1 cellular context compared by ENCODE assay signal in genomic region chr2:144583362-144583692, GRCh38.
TF ChIP-seq lines count a peak whose summit lies in the region.

No MANE protein-coding gene starts in this region.

TF ChIP-seq in K562, 482 proteins besides CTCF, POLR2A, EP300 and RAD21 (continued from another document and continues in another):
- no peak for TF ChIP-seq RREB1 (CRISPR knock-in tag; IDR thresholded peaks at IDR 0.05)
- no peak for TF ChIP-seq SIRT6 (IDR thresholded peaks at IDR 0.05; ENCODE audit: low read depth, low read length)
- no peak for TF ChIP-seq ATF2 (CRISPR knock-in tag; IDR thresholded peaks at IDR 0.05)
- TF ChIP-seq PHF8 (IDR thresholded peaks at IDR 0.05; ENCODE audit: borderline replicate concordance, low read length): 0 out of 2 replicates have a peak, but pooled peaks have one; percentile 11
- TF ChIP-seq TAF1 (IDR thresholded peaks at IDR 0.05; ENCODE audit: control insufficient read depth, extremely low read depth, insufficient read depth, low read length, severe bottlenecking): no peak
- no peak for TF ChIP-seq SRSF1 (IDR thresholded peaks at IDR 0.05; ENCODE audit: low read depth, low read length)
- TF ChIP-seq IRF1 (CRISPR knock-in tag; IDR thresholded peaks at IDR 0.05; ENCODE audit: borderline replicate concordance): no peak
- no peak for TF ChIP-seq EGR1 (conservative IDR thresholded peaks at IDR 0.05)
- no peak for TF ChIP-seq ZNF551 (CRISPR knock-in tag; IDR thresholded peaks at IDR 0.05)
- no peak for TF ChIP-seq SRSF9 (IDR thresholded peaks at IDR 0.05; ENCODE audit: borderline replicate concordance, low read depth, low read length)
- no peak for TF ChIP-seq ZNF778 (CRISPR knock-in tag; IDR thresholded peaks at IDR 0.05)
- TF ChIP-seq PML (IDR thresholded peaks at IDR 0.05; ENCODE audit: low read length): no peak
- no peak for TF ChIP-seq NR2C2 (CRISPR knock-in tag; IDR thresholded peaks at IDR 0.05)
- TF ChIP-seq NR2C2 (tag; IDR thresholded peaks at IDR 0.05): peak; percentile 14; the same call in 1 of the 2 replicates
- TF ChIP-seq NR4A1 (CRISPR knock-in tag; IDR thresholded peaks at IDR 0.05): no peak
- TF ChIP-seq NR4A1 (tag; IDR thresholded peaks at IDR 0.05): no peak
- TF ChIP-seq ZFP36 (IDR thresholded peaks at IDR 0.05; ENCODE audit: low read depth, low read length, partially characterized antibody): no peak
- no peak for TF ChIP-seq TRIM28 (IDR thresholded peaks at IDR 0.05)
- no peak for TF ChIP-seq SMAD4 (CRISPR knock-in tag; conservative IDR thresholded peaks at IDR 0.05)
- TF ChIP-seq SAFB (IDR thresholded peaks at IDR 0.05; ENCODE audit: borderline replicate concordance, low read depth, low read length): no peak
- TF ChIP-seq GABPB2 (CRISPR knock-in tag; conservative IDR thresholded peaks at IDR 0.05): no peak
- TF ChIP-seq U2AF2 (optimal IDR thresholded peaks at IDR 0.05; ENCODE audit: low read depth, low read length): no peak
- no peak for TF ChIP-seq HMGN3 (IDR thresholded peaks at IDR 0.05; ENCODE audit: borderline replicate concordance, extremely low read depth, insufficient read length, low read depth, low read length)
- TF ChIP-seq RNF219 (CRISPR knock-in tag; IDR thresholded peaks at IDR 0.05): no peak
- no peak for TF ChIP-seq RFX7 (CRISPR knock-in tag; IDR thresholded peaks at IDR 0.05)
- TF ChIP-seq KDM4B (IDR thresholded peaks at IDR 0.05; ENCODE audit: borderline replicate concordance in 2 of 2, low read depth in 1 of 2): 0 out of 4 replicates have a peak, but pooled peaks of 1 of the 2 experiments have one; percentile 16
- no peak for TF ChIP-seq NFYB (IDR thresholded peaks at IDR 0.05; ENCODE audit: extremely low read depth, insufficient read length)
- no peak for TF ChIP-seq MTA3 (IDR thresholded peaks at IDR 0.05; ENCODE audit: borderline replicate concordance)
- no peak for TF ChIP-seq CTCFL (IDR thresholded peaks at IDR 0.05; ENCODE audit: borderline replicate concordance, insufficient read depth, low read depth, low read length, poor library complexity, severe bottlenecking)
- no peak for TF ChIP-seq SMARCA5 (IDR thresholded peaks at IDR 0.05)
- no peak for TF ChIP-seq FOXJ2 (tag; IDR thresholded peaks at IDR 0.05)
- no peak for TF ChIP-seq SMC3 (conservative IDR thresholded peaks at IDR 0.05; ENCODE audit: insufficient read depth, low read depth, low read length)
- TF ChIP-seq HDGF (IDR thresholded peaks at IDR 0.05): no peak
- no peak for TF ChIP-seq BRD9 (IDR thresholded peaks at IDR 0.05; ENCODE audit: low read depth, partially characterized antibody)
- TF ChIP-seq ZNF76 (CRISPR knock-in tag; IDR thresholded peaks at IDR 0.05; ENCODE audit: borderline replicate concordance): no peak
- no peak for TF ChIP-seq KDM1A (IDR thresholded peaks at IDR 0.05)
- TF ChIP-seq PKNOX1 (IDR thresholded peaks at IDR 0.05): no peak
- 0 out of 2 replicates have a peak, but pooled peaks have one; percentile 74 for TF ChIP-seq KAT7 (CRISPR knock-in tag; IDR thresholded peaks at IDR 0.05; ENCODE audit: borderline replicate concordance)
- no peak for TF ChIP-seq TSHZ1 (CRISPR knock-in tag; IDR thresholded peaks at IDR 0.05)
- TF ChIP-seq SMARCC2 (IDR thresholded peaks at IDR 0.05; ENCODE audit: low read depth): no peak
- TF ChIP-seq ZNF217 (CRISPR knock-in tag; IDR thresholded peaks at IDR 0.05): no peak
- TF ChIP-seq PRMT5 (CRISPR knock-in tag; IDR thresholded peaks at IDR 0.05): no peak
- no peak for TF ChIP-seq BMI1 (IDR thresholded peaks at IDR 0.05; ENCODE audit: low read length)
- no peak for TF ChIP-seq FOSL1 (tag; conservative IDR thresholded peaks at IDR 0.05)
- TF ChIP-seq CREB3L1 (IDR thresholded peaks at IDR 0.05; ENCODE audit: borderline replicate concordance, low read depth): no peak
- TF ChIP-seq ZNF280A (IDR thresholded peaks at IDR 0.05; ENCODE audit: low read depth, partially characterized antibody): no peak
